Comparison of ENCODE assay signal across 2 cellular contexts in the genomic region with DNA sequence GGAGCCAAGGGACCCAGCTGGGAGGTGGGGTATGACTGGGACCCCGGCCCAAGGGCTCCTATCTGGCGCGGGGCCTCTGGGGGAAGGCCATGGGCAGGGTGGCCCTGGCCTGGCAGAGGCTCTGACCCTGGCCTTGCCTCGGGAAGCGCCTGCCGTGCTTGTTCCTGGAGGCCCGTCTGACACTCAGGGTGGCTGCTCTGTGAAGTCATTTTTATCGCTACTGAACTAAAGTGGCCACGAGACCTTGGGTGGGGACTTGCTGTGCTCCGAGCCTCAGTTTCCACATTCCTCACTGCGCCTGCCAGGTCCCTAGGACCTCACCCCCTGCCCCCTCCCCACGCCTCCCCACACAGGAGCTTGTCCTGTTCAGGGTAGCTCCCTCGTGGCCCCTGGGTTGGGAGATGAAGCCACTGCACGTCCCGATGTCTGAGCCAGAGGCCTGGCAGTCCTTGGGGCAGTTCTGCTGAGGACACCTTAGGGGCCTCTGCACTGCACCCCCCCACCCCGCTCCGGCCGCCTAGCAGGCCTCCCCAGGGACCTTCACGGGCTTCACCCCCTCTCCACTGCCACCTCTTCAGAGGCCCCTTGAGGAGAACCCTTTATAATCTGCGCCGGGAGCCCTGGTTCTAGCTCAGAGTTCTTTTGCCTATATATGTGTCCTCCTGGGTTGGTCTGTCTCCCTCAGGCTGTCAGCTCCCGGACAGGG.
TF ChIP-seq lines count a peak whose summit lies in the region.

No MANE protein-coding gene starts in this region.

TF ChIP-seq in SK-N-SH treated with all-trans-retinoic acid at 6 μM for 48 hours, 23 proteins besides CTCF, POLR2A, EP300 and RAD21 (continued from another document):
- TF ChIP-seq, protein P1, sequence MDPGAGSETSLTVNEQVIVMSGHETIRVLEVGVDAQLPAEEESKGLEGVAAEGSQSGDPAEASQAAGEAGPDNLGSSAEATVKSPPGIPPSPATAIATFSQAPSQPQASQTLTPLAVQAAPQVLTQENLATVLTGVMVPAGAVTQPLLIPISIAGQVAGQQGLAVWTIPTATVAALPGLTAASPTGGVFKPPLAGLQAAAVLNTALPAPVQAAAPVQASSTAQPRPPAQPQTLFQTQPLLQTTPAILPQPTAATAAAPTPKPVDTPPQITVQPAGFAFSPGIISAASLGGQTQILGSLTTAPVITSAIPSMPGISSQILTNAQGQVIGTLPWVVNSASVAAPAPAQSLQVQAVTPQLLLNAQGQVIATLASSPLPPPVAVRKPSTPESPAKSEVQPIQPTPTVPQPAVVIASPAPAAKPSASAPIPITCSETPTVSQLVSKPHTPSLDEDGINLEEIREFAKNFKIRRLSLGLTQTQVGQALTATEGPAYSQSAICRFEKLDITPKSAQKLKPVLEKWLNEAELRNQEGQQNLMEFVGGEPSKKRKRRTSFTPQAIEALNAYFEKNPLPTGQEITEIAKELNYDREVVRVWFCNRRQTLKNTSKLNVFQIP (CRISPR knock-in tag; IDR thresholded peaks at IDR 0.05; ENCODE audit: borderline replicate concordance, low read depth), result no peak
- TF ChIP-seq TCF4 (CRISPR knock-in tag; IDR thresholded peaks at IDR 0.05; ENCODE audit: borderline replicate concordance) (no peak), ARNTL (CRISPR knock-in tag; IDR thresholded peaks at IDR 0.05; ENCODE audit: borderline replicate concordance, low read depth) (no peak), SNAI2 (CRISPR knock-in tag; IDR thresholded peaks at IDR 0.05) (no peak), GLIS3 (CRISPR knock-in tag; IDR thresholded peaks at IDR 0.05) (no peak), OSR1 (CRISPR knock-in tag; IDR thresholded peaks at IDR 0.05) (no peak), CREB5 (CRISPR knock-in tag; IDR thresholded peaks at IDR 0.05; ENCODE audit: low read depth) (no peak), RARB (CRISPR knock-in tag; IDR thresholded peaks at IDR 0.05) (no peak), ZNF70 (CRISPR knock-in tag; IDR thresholded peaks at IDR 0.05) (no peak)
- TF ChIP-seq, protein P2, sequence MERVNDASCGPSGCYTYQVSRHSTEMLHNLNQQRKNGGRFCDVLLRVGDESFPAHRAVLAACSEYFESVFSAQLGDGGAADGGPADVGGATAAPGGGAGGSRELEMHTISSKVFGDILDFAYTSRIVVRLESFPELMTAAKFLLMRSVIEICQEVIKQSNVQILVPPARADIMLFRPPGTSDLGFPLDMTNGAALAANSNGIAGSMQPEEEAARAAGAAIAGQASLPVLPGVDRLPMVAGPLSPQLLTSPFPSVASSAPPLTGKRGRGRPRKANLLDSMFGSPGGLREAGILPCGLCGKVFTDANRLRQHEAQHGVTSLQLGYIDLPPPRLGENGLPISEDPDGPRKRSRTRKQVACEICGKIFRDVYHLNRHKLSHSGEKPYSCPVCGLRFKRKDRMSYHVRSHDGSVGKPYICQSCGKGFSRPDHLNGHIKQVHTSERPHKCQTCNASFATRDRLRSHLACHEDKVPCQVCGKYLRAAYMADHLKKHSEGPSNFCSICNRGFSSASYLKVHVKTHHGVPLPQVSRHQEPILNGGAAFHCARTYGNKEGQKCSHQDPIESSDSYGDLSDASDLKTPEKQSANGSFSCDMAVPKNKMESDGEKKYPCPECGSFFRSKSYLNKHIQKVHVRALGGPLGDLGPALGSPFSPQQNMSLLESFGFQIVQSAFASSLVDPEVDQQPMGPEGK (CRISPR knock-in tag; IDR thresholded peaks at IDR 0.05; ENCODE audit: borderline replicate concordance), result no peak
- TF ChIP-seq, protein P3, sequence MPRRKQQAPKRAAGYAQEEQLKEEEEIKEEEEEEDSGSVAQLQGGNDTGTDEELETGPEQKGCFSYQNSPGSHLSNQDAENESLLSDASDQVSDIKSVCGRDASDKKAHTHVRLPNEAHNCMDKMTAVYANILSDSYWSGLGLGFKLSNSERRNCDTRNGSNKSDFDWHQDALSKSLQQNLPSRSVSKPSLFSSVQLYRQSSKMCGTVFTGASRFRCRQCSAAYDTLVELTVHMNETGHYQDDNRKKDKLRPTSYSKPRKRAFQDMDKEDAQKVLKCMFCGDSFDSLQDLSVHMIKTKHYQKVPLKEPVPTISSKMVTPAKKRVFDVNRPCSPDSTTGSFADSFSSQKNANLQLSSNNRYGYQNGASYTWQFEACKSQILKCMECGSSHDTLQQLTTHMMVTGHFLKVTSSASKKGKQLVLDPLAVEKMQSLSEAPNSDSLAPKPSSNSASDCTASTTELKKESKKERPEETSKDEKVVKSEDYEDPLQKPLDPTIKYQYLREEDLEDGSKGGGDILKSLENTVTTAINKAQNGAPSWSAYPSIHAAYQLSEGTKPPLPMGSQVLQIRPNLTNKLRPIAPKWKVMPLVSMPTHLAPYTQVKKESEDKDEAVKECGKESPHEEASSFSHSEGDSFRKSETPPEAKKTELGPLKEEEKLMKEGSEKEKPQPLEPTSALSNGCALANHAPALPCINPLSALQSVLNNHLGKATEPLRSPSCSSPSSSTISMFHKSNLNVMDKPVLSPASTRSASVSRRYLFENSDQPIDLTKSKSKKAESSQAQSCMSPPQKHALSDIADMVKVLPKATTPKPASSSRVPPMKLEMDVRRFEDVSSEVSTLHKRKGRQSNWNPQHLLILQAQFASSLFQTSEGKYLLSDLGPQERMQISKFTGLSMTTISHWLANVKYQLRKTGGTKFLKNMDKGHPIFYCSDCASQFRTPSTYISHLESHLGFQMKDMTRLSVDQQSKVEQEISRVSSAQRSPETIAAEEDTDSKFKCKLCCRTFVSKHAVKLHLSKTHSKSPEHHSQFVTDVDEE (CRISPR knock-in tag; IDR thresholded peaks at IDR 0.05), result no peak
- TF ChIP-seq, protein P4, sequence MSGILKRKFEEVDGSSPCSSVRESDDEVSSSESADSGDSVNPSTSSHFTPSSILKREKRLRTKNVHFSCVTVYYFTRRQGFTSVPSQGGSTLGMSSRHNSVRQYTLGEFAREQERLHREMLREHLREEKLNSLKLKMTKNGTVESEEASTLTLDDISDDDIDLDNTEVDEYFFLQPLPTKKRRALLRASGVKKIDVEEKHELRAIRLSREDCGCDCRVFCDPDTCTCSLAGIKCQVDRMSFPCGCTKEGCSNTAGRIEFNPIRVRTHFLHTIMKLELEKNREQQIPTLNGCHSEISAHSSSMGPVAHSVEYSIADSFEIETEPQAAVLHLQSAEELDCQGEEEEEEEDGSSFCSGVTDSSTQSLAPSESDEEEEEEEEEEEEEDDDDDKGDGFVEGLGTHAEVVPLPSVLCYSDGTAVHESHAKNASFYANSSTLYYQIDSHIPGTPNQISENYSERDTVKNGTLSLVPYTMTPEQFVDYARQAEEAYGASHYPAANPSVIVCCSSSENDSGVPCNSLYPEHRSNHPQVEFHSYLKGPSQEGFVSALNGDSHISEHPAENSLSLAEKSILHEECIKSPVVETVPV (CRISPR knock-in tag; IDR thresholded peaks at IDR 0.05), result no peak

TF ChIP-seq in SK-N-SH, 30 proteins besides CTCF, POLR2A, EP300 and RAD21:
- TF ChIP-seq, protein P5, sequence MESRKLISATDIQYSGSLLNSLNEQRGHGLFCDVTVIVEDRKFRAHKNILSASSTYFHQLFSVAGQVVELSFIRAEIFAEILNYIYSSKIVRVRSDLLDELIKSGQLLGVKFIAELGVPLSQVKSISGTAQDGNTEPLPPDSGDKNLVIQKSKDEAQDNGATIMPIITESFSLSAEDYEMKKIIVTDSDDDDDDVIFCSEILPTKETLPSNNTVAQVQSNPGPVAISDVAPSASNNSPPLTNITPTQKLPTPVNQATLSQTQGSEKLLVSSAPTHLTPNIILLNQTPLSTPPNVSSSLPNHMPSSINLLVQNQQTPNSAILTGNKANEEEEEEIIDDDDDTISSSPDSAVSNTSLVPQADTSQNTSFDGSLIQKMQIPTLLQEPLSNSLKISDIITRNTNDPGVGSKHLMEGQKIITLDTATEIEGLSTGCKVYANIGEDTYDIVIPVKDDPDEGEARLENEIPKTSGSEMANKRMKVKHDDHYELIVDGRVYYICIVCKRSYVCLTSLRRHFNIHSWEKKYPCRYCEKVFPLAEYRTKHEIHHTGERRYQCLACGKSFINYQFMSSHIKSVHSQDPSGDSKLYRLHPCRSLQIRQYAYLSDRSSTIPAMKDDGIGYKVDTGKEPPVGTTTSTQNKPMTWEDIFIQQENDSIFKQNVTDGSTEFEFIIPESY (IDR thresholded peaks at IDR 0.05; ENCODE audit: borderline replicate concordance, low read depth), result no peak
- TF ChIP-seq USF2 (IDR thresholded peaks at IDR 0.05; ENCODE audit: borderline replicate concordance, low read depth, low read length) (no peak), EZH2phosphoT487 (IDR thresholded peaks at IDR 0.05; ENCODE audit: borderline replicate concordance, low read depth) (no peak), SIN3A (IDR thresholded peaks at IDR 0.05; ENCODE audit: borderline replicate concordance, low read depth, low read length) (no peak), ELF1 (IDR thresholded peaks at IDR 0.05) (no peak), YY1 (IDR thresholded peaks at IDR 0.05; ENCODE audit: low read depth) (no peak), JUND (IDR thresholded peaks at IDR 0.05) (no peak), NRF1 (IDR thresholded peaks at IDR 0.05; ENCODE audit: low read depth, low read length) (no peak), FOSL2 (IDR thresholded peaks at IDR 0.05; ENCODE audit: borderline replicate concordance, low read depth) (no peak), CHD2 (IDR thresholded peaks at IDR 0.05; ENCODE audit: low read length, partially characterized antibody) (no peak), RCOR1 (IDR thresholded peaks at IDR 0.05; ENCODE audit: low read length) (no peak), GATA2 (CRISPR knock-in tag; IDR thresholded peaks at IDR 0.05) (no peak), SMC3 (IDR thresholded peaks at IDR 0.05; ENCODE audit: low read depth, low read length) (no peak), USF1 (IDR thresholded peaks at IDR 0.05; ENCODE audit: borderline replicate concordance, low read depth) (no peak), MEF2A (IDR thresholded peaks at IDR 0.05; ENCODE audit: borderline replicate concordance, low read depth) (no peak)
TF ChIP-seq in SK-N-SH: peak in this region for 0.
